In genomic region chr14:93015039-93015438, GRCh38 we compare ENCODE assay signal across 15 cellular contexts.
"Had no signal": no experiment of that assay in that cellular context is flagged by ENCODE, and none has a peak within 500 bp of the region (broad histone marks: within the 10 kb centered on the region; RNA-seq: fewer than 3 reads in every experiment).

No MANE protein-coding gene starts in this region.

- DNase-seq: activated CD4-positive, alpha-beta memory T cell treated with anti-CD3 and anti-CD28 coated beads, Interleukin-2, amount 10 ng/mL, durations not matched to agents 7 days and 5 days; activated CD4-positive, alpha-beta T cell treated with anti-CD3 and anti-CD28 coated beads for 36 hours; activated naive CD4-positive, alpha-beta T cell treated with anti-CD3 and anti-CD28 coated beads for 36 hours; central memory CD4-positive, alpha-beta T cell; endodermal cell; glutamatergic neuron; left cardiac atrium; midbrain; naive thymus-derived CD4-positive, alpha-beta T cell; small intestine; T1000 had no signal

- H3K9me3 ChIP-seq: neutrophil had no signal

- H3K4me3 Mint-ChIP-seq: activated CD4-positive, alpha-beta memory T cell treated with anti-CD3 and anti-CD28 coated beads, Interleukin-2, amount 10 ng/mL, durations not matched to agents 7 days and 5 days; activated CD4-positive, alpha-beta T cell treated with anti-CD3 and anti-CD28 coated beads for 36 hours; activated naive CD4-positive, alpha-beta T cell treated with anti-CD3 and anti-CD28 coated beads for 36 hours; activated T-helper 1 cell treated with anti-CD3 and anti-CD28 coated beads, Interleukin-12 subunit alpha, Interleukin-12 subunit beta, Interleukin-2, Interleukin-4 antibody, amounts not matched to agents 30 ng/mL and 10 ng/mL and 1 ng/mL, durations not matched to agents 14 hours and 24 hours and 36 hours; endodermal cell; naive thymus-derived CD4-positive, alpha-beta T cell; type B pancreatic cell had no signal

- H3K27me3 ChIP-seq: neutrophil had no signal

- H3K27me3 Mint-ChIP-seq: activated CD4-positive, alpha-beta memory T cell treated with anti-CD3 and anti-CD28 coated beads, Interleukin-2, amount 10 ng/mL, durations not matched to agents 7 days and 5 days; activated CD4-positive, alpha-beta T cell treated with anti-CD3 and anti-CD28 coated beads for 36 hours; naive thymus-derived CD4-positive, alpha-beta T cell; type B pancreatic cell had no signal

- H3K9me3 Mint-ChIP-seq: activated CD4-positive, alpha-beta memory T cell treated with anti-CD3 and anti-CD28 coated beads, Interleukin-2, amount 10 ng/mL, durations not matched to agents 7 days and 5 days; activated naive CD4-positive, alpha-beta T cell treated with anti-CD3 and anti-CD28 coated beads for 36 hours; activated T-helper 1 cell treated with anti-CD3 and anti-CD28 coated beads, Interleukin-12 subunit alpha, Interleukin-12 subunit beta, Interleukin-2, Interleukin-4 antibody, amounts not matched to agents 30 ng/mL and 10 ng/mL and 1 ng/mL, durations not matched to agents 14 hours and 24 hours and 36 hours; endodermal cell; naive thymus-derived CD4-positive, alpha-beta T cell; type B pancreatic cell had no signal

- H3K4me3 ChIP-seq: lung had no signal

- H3K36me3 Mint-ChIP-seq: type B pancreatic cell had no signal

- ATAC-seq: activated CD4-positive, alpha-beta T cell treated with anti-CD3 and anti-CD28 coated beads for 36 hours; left cardiac atrium; naive thymus-derived CD4-positive, alpha-beta T cell had no signal

- H3K27ac Mint-ChIP-seq: activated CD4-positive, alpha-beta memory T cell treated with anti-CD3 and anti-CD28 coated beads, Interleukin-2, amount 10 ng/mL, durations not matched to agents 7 days and 5 days; activated CD4-positive, alpha-beta T cell treated with anti-CD3 and anti-CD28 coated beads for 36 hours; activated naive CD4-positive, alpha-beta T cell treated with anti-CD3 and anti-CD28 coated beads for 36 hours; activated T-helper 1 cell treated with anti-CD3 and anti-CD28 coated beads, Interleukin-12 subunit alpha, Interleukin-12 subunit beta, Interleukin-2, Interleukin-4 antibody, amounts not matched to agents 30 ng/mL and 10 ng/mL and 1 ng/mL, durations not matched to agents 14 hours and 24 hours and 36 hours; endodermal cell; naive thymus-derived CD4-positive, alpha-beta T cell; type B pancreatic cell had no signal
